Comparison of ENCODE assay signal across 21 cellular contexts in the genomic region with DNA sequence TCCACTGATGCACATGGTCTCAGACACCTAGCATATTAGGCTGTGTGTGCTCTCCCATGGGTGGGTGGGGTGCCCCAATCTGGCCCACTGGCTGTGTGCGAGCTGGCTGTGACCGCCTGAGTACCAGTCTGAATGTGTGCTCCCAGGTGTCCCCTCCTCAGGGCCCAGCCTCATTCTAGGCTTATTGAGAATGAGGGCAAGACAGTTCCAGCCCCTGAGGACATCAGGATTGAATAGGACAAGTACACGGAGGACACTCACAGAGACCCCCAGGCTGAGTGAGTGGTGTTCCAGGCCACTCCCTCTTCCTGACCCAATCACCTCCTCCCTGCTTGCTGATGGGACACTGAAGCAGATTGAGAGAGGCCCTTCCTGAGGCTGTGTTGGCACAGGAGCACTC.
DNase-seq lines count a peak whose midpoint lies in the region; ATAC-seq and TF ChIP-seq lines count a peak whose summit lies in the region.
"Had no signal": no experiment of that assay in that cellular context is flagged by ENCODE, and none has a peak within 500 bp of the region (broad histone marks: within the 10 kb centered on the region; RNA-seq: fewer than 3 reads in every experiment).

No MANE protein-coding gene starts in this region.

- in situ Hi-C loops in mammary epithelial cell (cut with MboI; ENCODE audit: low sequenced_read_pairs in 2 of 2): no loop called here

- DNase-seq in mammary epithelial cell (no peak), breast epithelium (ENCODE audit: low spot score in 2 of 2) (no peak), endodermal cell (peak; percentile 32), upper lobe of right lung (no peak)
- no peak for DNase-seq in activated T-cell treated with anti-CD3 and anti-CD28 coated beads, Interleukin-2, amount 50 U/mL, for 72 hours
- DNase-seq: 8988T; ACHN; AML-193; BE2C; CD4-positive, CD25-positive, alpha-beta regulatory T cell; CD8-positive, alpha-beta T cell; DMS79; EL; GDM1; H9 had no signal

- 81% methylated on average over 3 of the region's 3 CpGs for WGBS in mammary epithelial cell (ENCODE audit: low coverage, missing lambda C conversion rate)
- WGBS in endodermal cell (ENCODE audit: insufficient coverage in 1 of 2, insufficient read length in 1 of 2), 2 experiments: 89 to 96% methylated on average over 3 of the region's 3 CpGs

- no peak overlapping the region for H3K27ac Mint-ChIP-seq in endodermal cell
- no peak overlapping the region for H3K27ac Mint-ChIP-seq in activated T-cell treated with anti-CD3 and anti-CD28 coated beads, Interleukin-2, amount 50 U/mL, for 72 hours
- H3K27ac Mint-ChIP-seq: CD4-positive, CD25-positive, alpha-beta regulatory T cell; CD8-positive, alpha-beta T cell; GM23338; H9 had no signal

- no peak for TF ChIP-seq POLR2A in breast epithelium (IDR thresholded peaks at IDR 0.05)

- BruUV-seq in mammary epithelial cell (replicated peaks; lab: Mats Ljungman, UMichigan): no TSS peak

- no peak overlapping the region for H3K4me3 ChIP-seq in mammary epithelial cell (replicated peaks in 1 of 3; ENCODE audit: insufficient read depth in 1 of 3, low read depth in 2 of 3, low read length in 3 of 3)
- H3K4me3 ChIP-seq in breast epithelium: no peak overlapping the region
- no peak overlapping the region for H3K4me3 ChIP-seq in endodermal cell (ENCODE audit: low read length)
- no peak overlapping the region for H3K4me3 ChIP-seq in upper lobe of right lung
- H3K4me3 ChIP-seq: A549, GM12878, GM23338 had no signal

- H3K4me2 ChIP-seq in mammary epithelial cell (ENCODE audit: insufficient read depth, low read depth, low read length): no peak overlapping the region
- H3K4me2 ChIP-seq: A549, GM23338 had no signal

- no peak overlapping the region for H3K4me3 Mint-ChIP-seq in endodermal cell
- H3K4me3 Mint-ChIP-seq in activated T-cell treated with anti-CD3 and anti-CD28 coated beads, Interleukin-2, amount 50 U/mL, for 72 hours: no peak overlapping the region
- H3K4me3 Mint-ChIP-seq: CD4-positive, CD25-positive, alpha-beta regulatory T cell; CD8-positive, alpha-beta T cell; GM23338 had no signal

- intact Hi-C loops in mammary epithelial cell (cut with micrococcal nuclease): no loop called here
- intact Hi-C loops in breast epithelium (cut with DNase I; ENCODE audit: low total_unique reads): no loop called here
- intact Hi-C loops in upper lobe of right lung (cut with DNase I): no loop called here

- no peaks in the 10 kb centered on the region for H3K36me3 ChIP-seq in mammary epithelial cell (ENCODE audit: insufficient read depth, low read length)
- no peaks in the 10 kb centered on the region for H3K36me3 ChIP-seq in breast epithelium
- no peaks in the 10 kb centered on the region for H3K36me3 ChIP-seq in endodermal cell (ENCODE audit: control insufficient read depth, insufficient read depth, low read length)
- H3K36me3 ChIP-seq in upper lobe of right lung: no peaks in the 10 kb centered on the region
- H3K36me3 ChIP-seq: BE2C had no signal

- no peaks in the 10 kb centered on the region for H3K4me1 ChIP-seq in mammary epithelial cell (ENCODE audit: insufficient read depth, low read length)
- H3K4me1 ChIP-seq in breast epithelium: no peaks in the 10 kb centered on the region
- no peaks in the 10 kb centered on the region for H3K4me1 ChIP-seq in endodermal cell (ENCODE audit: control insufficient read depth, insufficient read depth, low read length)
- no peaks in the 10 kb centered on the region for H3K4me1 ChIP-seq in upper lobe of right lung
- H3K4me1 ChIP-seq: A549, BE2C had no signal

- no peaks in the 10 kb centered on the region for H3K27me3 Mint-ChIP-seq in endodermal cell (ENCODE audit: insufficient read depth)
- no peaks in the 10 kb centered on the region for H3K27me3 Mint-ChIP-seq in activated T-cell treated with anti-CD3 and anti-CD28 coated beads, Interleukin-2, amount 50 U/mL, for 72 hours (ENCODE audit: low read depth)

- H3K4me1 Mint-ChIP-seq in endodermal cell: peaks cover 4% of the 10 kb centered on the region
- no peaks in the 10 kb centered on the region for H3K4me1 Mint-ChIP-seq in activated T-cell treated with anti-CD3 and anti-CD28 coated beads, Interleukin-2, amount 50 U/mL, for 72 hours (ENCODE audit: low read depth)
- H3K4me1 Mint-ChIP-seq: CD4-positive, CD25-positive, alpha-beta regulatory T cell had no signal

- H4K20me1 ChIP-seq in mammary epithelial cell (ENCODE audit: insufficient read depth, low read length): no peaks in the 10 kb centered on the region

- H3K36me3 Mint-ChIP-seq in endodermal cell (ENCODE audit: low read depth): no peaks in the 10 kb centered on the region
- H3K36me3 Mint-ChIP-seq in activated T-cell treated with anti-CD3 and anti-CD28 coated beads, Interleukin-2, amount 50 U/mL, for 72 hours (ENCODE audit: insufficient read depth in 2 of 2): no peaks in the 10 kb centered on the region
- H3K36me3 Mint-ChIP-seq: CD4-positive, CD25-positive, alpha-beta regulatory T cell; CD8-positive, alpha-beta T cell had no signal

- CTCF ChIA-PET in mammary epithelial cell (lab: Charles Lee; ENCODE audit: low non-redundant PET): no interaction called here

- H3K79me2 ChIP-seq in mammary epithelial cell (ENCODE audit: insufficient read depth, low read length): no peaks in the 10 kb centered on the region

- no peaks in the 10 kb centered on the region for H3K9me3 Mint-ChIP-seq in endodermal cell
- no peaks in the 10 kb centered on the region for H3K9me3 Mint-ChIP-seq in activated T-cell treated with anti-CD3 and anti-CD28 coated beads, Interleukin-2, amount 50 U/mL, for 72 hours
- H3K9me3 Mint-ChIP-seq: CD4-positive, CD25-positive, alpha-beta regulatory T cell; CD8-positive, alpha-beta T cell; GM23338; H9 had no signal

- TF ChIP-seq CTCF in mammary epithelial cell (conservative IDR thresholded peaks at IDR 0.05 in 1 of 2, IDR thresholded peaks at IDR 0.05 in 1 of 2; ENCODE audit: extremely low read depth in 1 of 2, insufficient read depth in 1 of 2, low read depth in 1 of 2, low read length in 2 of 2) (no peak), breast epithelium (IDR thresholded peaks at IDR 0.05) (no peak), endodermal cell (conservative IDR thresholded peaks at IDR 0.05) (no peak), upper lobe of right lung (IDR thresholded peaks at IDR 0.05) (no peak)

- ATAC-seq in upper lobe of right lung: peak; percentile 8
- ATAC-seq in GM19351 (IDR thresholded peaks at IDR 0.05; ENCODE audit: unreplicated experiment): no peak
- no peak for ATAC-seq in activated T-cell treated with anti-CD3 and anti-CD28 coated beads, Interleukin-2, amount 50 U/mL, for 72 hours (replicated peaks in 1 of 2)
- ATAC-seq: A549; CD8-positive, alpha-beta T cell; GM12878; HCT116 had no signal

- H3K27me3 ChIP-seq in mammary epithelial cell (ENCODE audit: insufficient read depth, low read length) (no peaks in the 10 kb centered on the region), breast epithelium (no peaks in the 10 kb centered on the region), endodermal cell (ENCODE audit: control insufficient read depth, insufficient read depth, low read length, poor library complexity, severe bottlenecking) (no peaks in the 10 kb centered on the region), upper lobe of right lung (no peaks in the 10 kb centered on the region)
- H3K27me3 ChIP-seq: BE2C had no signal

- no peaks in the 10 kb centered on the region for H3K9me3 ChIP-seq in mammary epithelial cell (replicated peaks; ENCODE audit: insufficient read depth, low read length)
- H3K9me3 ChIP-seq in breast epithelium: no peaks in the 10 kb centered on the region
- H3K9me3 ChIP-seq in endodermal cell (ENCODE audit: control insufficient read depth, low read length): no peaks in the 10 kb centered on the region
- no peaks in the 10 kb centered on the region for H3K9me3 ChIP-seq in upper lobe of right lung
- H3K9me3 ChIP-seq: A549, BE2C had no signal

- dilution Hi-C loops in mammary epithelial cell (cut with HindIII; ENCODE audit: low sequenced_read_pairs): loop anchor here (10.0 kb wide), 1 partner anchor 59 kb away; no protein-coding TSS in a partner anchor

- H3K9ac ChIP-seq in mammary epithelial cell (ENCODE audit: insufficient read depth, low read length): no peak overlapping the region
- H3K9ac ChIP-seq in endodermal cell (ENCODE audit: extremely low read depth, low read length, poor library complexity, severe bottlenecking): no peak overlapping the region

- H3K27ac ChIP-seq in mammary epithelial cell (ENCODE audit: insufficient read depth, low read depth, low read length): no peak overlapping the region
- no peak overlapping the region for H3K27ac ChIP-seq in breast epithelium
- no peak overlapping the region for H3K27ac ChIP-seq in endodermal cell (ENCODE audit: low read depth, low read length)
- no peak overlapping the region for H3K27ac ChIP-seq in upper lobe of right lung
- H3K27ac ChIP-seq: A549, C4-2B had no signal

- H2AFZ ChIP-seq in mammary epithelial cell (ENCODE audit: low read depth, low read length): peak overlapping the region; percentile 62
- H2AFZ ChIP-seq: GM23338 had no signal
